ENCODE assay signal across 21 cellular contexts in the genomic region with DNA sequence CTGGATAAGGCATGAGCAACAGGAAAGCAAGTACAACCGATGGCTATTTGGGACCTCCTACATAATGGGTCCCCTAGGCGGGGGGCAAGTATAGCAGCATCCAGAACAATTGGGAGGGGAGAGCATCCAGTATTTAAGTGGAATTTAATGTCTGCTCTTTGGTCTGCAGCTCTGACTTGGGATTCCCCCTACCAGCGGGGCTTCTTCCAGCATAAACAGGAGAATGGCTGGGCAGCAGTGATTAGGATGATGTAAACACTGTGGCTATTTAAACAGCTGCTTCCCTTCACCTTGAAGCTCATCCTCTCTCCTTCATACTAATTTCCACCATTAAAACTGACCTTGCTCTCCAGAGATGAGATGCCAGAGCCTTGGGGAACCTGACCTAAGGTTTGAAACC.
DNase-seq lines count a peak whose midpoint lies in the region; ATAC-seq, FAIRE-seq and TF ChIP-seq lines count a peak whose summit lies in the region.
"Had no signal": no experiment of that assay in that cellular context is flagged by ENCODE, and none has a peak within 500 bp of the region (broad histone marks: within the 10 kb centered on the region; RNA-seq: fewer than 3 reads in every experiment).

No MANE protein-coding gene starts in this region.

- H3K9me3 ChIP-seq in endothelial cell of umbilical vein (replicated peaks; ENCODE audit: control insufficient read depth, insufficient read depth, low read length) (no peaks in the 10 kb centered on the region), prostate gland (no peaks in the 10 kb centered on the region)
- H3K9me3 ChIP-seq: esophagus squamous epithelium, neutrophil, vagina had no signal

- H3K4me2 ChIP-seq in endothelial cell of umbilical vein (ENCODE audit: insufficient read depth, low read length), result no peak overlapping the region

- no peak overlapping the region for H2AFZ ChIP-seq in endothelial cell of umbilical vein (ENCODE audit: low read depth, low read length)

- no peaks in the 10 kb centered on the region for H3K36me3 ChIP-seq in endothelial cell of umbilical vein (ENCODE audit: control insufficient read depth in 2 of 2, extremely low read depth in 1 of 2, insufficient read depth in 2 of 2, low read length in 2 of 2)
- H3K36me3 ChIP-seq in prostate gland, result no peaks in the 10 kb centered on the region
- H3K36me3 ChIP-seq: esophagus squamous epithelium, neutrophil, vagina had no signal

- WGBS in prostate gland, result 62% methylated on average over 3 of the region's 3 CpGs

- intact Hi-C loops in endothelial cell of umbilical vein (cut with micrococcal nuclease), result no loop called here
- intact Hi-C loops in prostate gland (cut with DNase I), result no loop called here

- H3K27me3 ChIP-seq in endothelial cell of umbilical vein (ENCODE audit: control insufficient read depth in 2 of 2, insufficient read depth in 2 of 2, low read length in 2 of 2), result peaks cover 13 to 16% of the 10 kb centered on the region in 2 experiments
- H3K27me3 ChIP-seq in prostate gland (replicated peaks; ENCODE audit: insufficient read depth), result no peaks in the 10 kb centered on the region
- H3K27me3 ChIP-seq: esophagus squamous epithelium, neutrophil, vagina had no signal

- H3K36me3 Mint-ChIP-seq in activated naive CD8-positive, alpha-beta T cell treated with anti-CD3 and anti-CD28 coated beads, Interleukin-2, amount 50 U/mL, for 24 hours (ENCODE audit: low read depth), result no peaks in the 10 kb centered on the region

- H3K9me1 ChIP-seq in endothelial cell of umbilical vein (replicated peaks; ENCODE audit: control insufficient read depth, extremely low read depth, insufficient read depth, low read length), result no peaks in the 10 kb centered on the region

- H3K9me3 Mint-ChIP-seq in activated naive CD8-positive, alpha-beta T cell treated with anti-CD3 and anti-CD28 coated beads, Interleukin-2, amount 50 U/mL, for 24 hours, result no peaks in the 10 kb centered on the region

- FAIRE-seq in endothelial cell of umbilical vein (lab: Jason Lieb, UNC), result no peak

- CTCF ChIA-PET in endothelial cell of umbilical vein (lab: Charles Lee), result interaction anchor here (2.1 to 2.3 kb wide), 3 partner anchors 9 to 291 kb away, joined by 6 to 9 read pairs (median 8); no protein-coding TSS in a partner anchor

- no peaks in the 10 kb centered on the region for H4K20me1 ChIP-seq in endothelial cell of umbilical vein (replicated peaks; ENCODE audit: control insufficient read depth, extremely low read depth, insufficient read depth, low read length)

- POLR2A ChIA-PET in endothelial cell of umbilical vein (lab: Charles Lee), result no interaction called here

- no TSS peak for BruUV-seq in endothelial cell of umbilical vein (replicated peaks; lab: Mats Ljungman, UMichigan)

- no peak for TF ChIP-seq CTCF in endothelial cell of umbilical vein (IDR thresholded peaks at IDR 0.05; ENCODE audit: extremely low read depth in 1 of 2, insufficient read depth in 1 of 2, low read depth in 1 of 2, low read length in 2 of 2)
- no peak for TF ChIP-seq CTCF in prostate gland (IDR thresholded peaks at IDR 0.05)

- peak; percentile 92 for DNase-seq in COLO668 (lab: John Stamatoyannopoulos, UW; ENCODE audit: unreplicated experiment)
- peak in 2 of 3 experiments; percentile 80 to 93 for DNase-seq in NCI-H1417 (lab: John Stamatoyannopoulos, UW)
- DNase-seq in NCI-H748 treated with DMSO at 0.1 percent for 48 hours (lab: John Stamatoyannopoulos, UW), result peak; percentile 92
- peak; percentile 8 for DNase-seq in endothelial cell of umbilical vein (ENCODE audit: low read depth, low spot score)
- DNase-seq in prostate gland (ENCODE audit: low spot score), result no peak
- DNase-seq in activated naive CD8-positive, alpha-beta T cell treated with anti-CD3 and anti-CD28 coated beads, Interleukin-2, amount 50 U/mL, for 24 hours, result no peak
- DNase-seq: caudate nucleus; DMS 273 treated with DMSO at 0.1 percent for 48 hours; effector CD4-positive, alpha-beta T cell; esophagus squamous epithelium; KBM-7; NCI-H446; retina; stimulated activated CD4-positive, alpha-beta T cell treated with anti-CD3 and anti-CD28 coated beads, Interleukin-12 subunit alpha, Interleukin-12 subunit beta, amount 100 ng/mL, for 4 hours; substantia nigra; SW 1271 had no signal

- no peak overlapping the region for H3K27ac Mint-ChIP-seq in activated naive CD8-positive, alpha-beta T cell treated with anti-CD3 and anti-CD28 coated beads, Interleukin-2, amount 50 U/mL, for 24 hours

- no peak overlapping the region for H3K9ac ChIP-seq in endothelial cell of umbilical vein (replicated peaks; ENCODE audit: extremely low read depth, insufficient read depth, low read length)

- H3K4me3 ChIP-seq in endothelial cell of umbilical vein (replicated peaks in 1 of 3; ENCODE audit: insufficient read depth in 1 of 3, low read depth in 1 of 3, low read length in 3 of 3) (no peak overlapping the region), prostate gland (no peak overlapping the region)
- H3K4me3 ChIP-seq: esophagus squamous epithelium, vagina had no signal

- no peak overlapping the region for H3K4me3 Mint-ChIP-seq in activated naive CD8-positive, alpha-beta T cell treated with anti-CD3 and anti-CD28 coated beads, Interleukin-2, amount 50 U/mL, for 24 hours

- H3K79me2 ChIP-seq in endothelial cell of umbilical vein (ENCODE audit: control insufficient read depth, insufficient read depth, low read length), result no peaks in the 10 kb centered on the region

- dilution Hi-C loops in endothelial cell of umbilical vein (cut with MboI; ENCODE audit: extremely low pct_ligation_motif_present, low sequenced_read_pairs), result no loop called here

- ATAC-seq in GM21825 (IDR thresholded peaks at IDR 0.05; ENCODE audit: unreplicated experiment) (no peak), GM19455 (IDR thresholded peaks at IDR 0.05; ENCODE audit: unreplicated experiment) (no peak)
- no peak for ATAC-seq in activated naive CD8-positive, alpha-beta T cell treated with anti-CD3 and anti-CD28 coated beads, Interleukin-2, amount 50 U/mL, for 24 hours

- H3K4me1 Mint-ChIP-seq in activated naive CD8-positive, alpha-beta T cell treated with anti-CD3 and anti-CD28 coated beads, Interleukin-2, amount 50 U/mL, for 24 hours, result no peaks in the 10 kb centered on the region

- H3K27ac ChIP-seq in endothelial cell of umbilical vein (ENCODE audit: insufficient read depth, low read depth, low read length) (no peak overlapping the region), prostate gland (no peak overlapping the region)
- H3K27ac ChIP-seq: C4-2B, esophagus squamous epithelium, neutrophil, vagina had no signal

- H3K4me1 ChIP-seq in endothelial cell of umbilical vein (ENCODE audit: control insufficient read depth, extremely low read depth, insufficient read depth, low read length) (no peaks in the 10 kb centered on the region), prostate gland (replicated peaks) (no peaks in the 10 kb centered on the region)
- H3K4me1 ChIP-seq: esophagus squamous epithelium, vagina had no signal

- TF ChIP-seq POLR2A in endothelial cell of umbilical vein (IDR thresholded peaks at IDR 0.05; ENCODE audit: low read depth, low read length) (no peak), prostate gland (IDR thresholded peaks at IDR 0.05) (no peak)

- H3K27me3 Mint-ChIP-seq in activated naive CD8-positive, alpha-beta T cell treated with anti-CD3 and anti-CD28 coated beads, Interleukin-2, amount 50 U/mL, for 24 hours, result peaks cover 19% of the 10 kb centered on the region

TF ChIP-seq in endothelial cell of umbilical vein, 7 proteins besides CTCF, POLR2A, EP300 and RAD21:
- TF ChIP-seq, protein P1, sequence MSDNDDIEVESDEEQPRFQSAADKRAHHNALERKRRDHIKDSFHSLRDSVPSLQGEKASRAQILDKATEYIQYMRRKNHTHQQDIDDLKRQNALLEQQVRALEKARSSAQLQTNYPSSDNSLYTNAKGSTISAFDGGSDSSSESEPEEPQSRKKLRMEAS (IDR thresholded peaks at IDR 0.05; ENCODE audit: insufficient read depth, insufficient read length), result no peak
- no peak for TF ChIP-seq JUN (IDR thresholded peaks at IDR 0.05; ENCODE audit: borderline replicate concordance, insufficient read depth, insufficient read length, low read depth)
- TF ChIP-seq GATA2 (IDR thresholded peaks at IDR 0.05; ENCODE audit: insufficient read depth, insufficient read length, low read depth, low read length), result no peak
- TF ChIP-seq FOS (IDR thresholded peaks at IDR 0.05; ENCODE audit: borderline replicate concordance, insufficient read depth, low read length), result no peak
- TF ChIP-seq POLR2AphosphoS5 (IDR thresholded peaks at IDR 0.05; ENCODE audit: insufficient read depth, low read depth, low read length), result no peak
- no peak for TF ChIP-seq MYC (IDR thresholded peaks at IDR 0.05; ENCODE audit: low read depth, low read length)
- TF ChIP-seq EZH2 (IDR thresholded peaks at IDR 0.05; ENCODE audit: borderline replicate concordance, low read depth, low read length, severe bottlenecking), result no peak

Comparison
In these comparisons a context has a peak if more than half of its experiments do, and no peak if none do; other contexts are left out.
1. DNase-seq: peak in COLO668 (single experiment), NCI-H1417 (2 of 3), NCI-H748 treated with DMSO at 0.1 percent for 48 hours (single experiment) and endothelial cell of umbilical vein (single experiment); none in prostate gland (single experiment) and activated naive CD8-positive, alpha-beta T cell treated with anti-CD3 and anti-CD28 coated beads, Interleukin-2, amount 50 U/mL, for 24 hours (single experiment).